12 cellular contexts compared by ENCODE assay signal in genomic region chr14:34580381-34580780, GRCh38.
"Had no signal": no experiment of that assay in that cellular context is flagged by ENCODE, and none has a peak within 500 bp of the region (broad histone marks: within the 10 kb centered on the region; RNA-seq: fewer than 3 reads in every experiment).

No MANE protein-coding gene starts in this region.

- H3K27ac ChIP-seq: right atrium auricular region, WERI-Rb-1 had no signal

- H3K4me1 ChIP-seq: right atrium auricular region had no signal

- H3K27ac Mint-ChIP-seq: activated CD4-positive, alpha-beta T cell treated with anti-CD3 and anti-CD28 coated beads for 36 hours; activated T-cell treated with anti-CD3 and anti-CD28 coated beads, Interleukin-2, amount 50 U/mL, for 72 hours; brain had no signal

- H3K9me3 Mint-ChIP-seq: activated T-cell treated with anti-CD3 and anti-CD28 coated beads, Interleukin-2, amount 50 U/mL, for 72 hours; brain; naive B cell had no signal

- H3K27me3 ChIP-seq: right atrium auricular region had no signal

- H3K9me3 ChIP-seq: right atrium auricular region had no signal

- H3K4me3 ChIP-seq: lung, right atrium auricular region had no signal

- DNase-seq: activated CD4-positive, alpha-beta T cell treated with anti-CD3 and anti-CD28 coated beads for 36 hours; activated naive CD4-positive, alpha-beta T cell treated with Interleukin-2 at 50 U/mL for 16 hours; activated T-cell treated with anti-CD3 and anti-CD28 coated beads, Interleukin-2, amount 50 U/mL, for 72 hours; amniotic stem cell; naive B cell; stimulated activated CD4-positive, alpha-beta T cell treated with anti-CD3 and anti-CD28 coated beads, Interleukin-1b, Interleukin-23, amount 100 ng/mL, for 48 hours; stimulated activated naive CD4-positive, alpha-beta T cell; T1000; WERI-Rb-1 had no signal

- H3K4me3 Mint-ChIP-seq: activated CD4-positive, alpha-beta T cell treated with anti-CD3 and anti-CD28 coated beads for 36 hours; activated T-cell treated with anti-CD3 and anti-CD28 coated beads, Interleukin-2, amount 50 U/mL, for 72 hours; brain had no signal

- H3K27me3 Mint-ChIP-seq: activated CD4-positive, alpha-beta T cell treated with anti-CD3 and anti-CD28 coated beads for 36 hours; brain; naive B cell had no signal

- H3K4me1 Mint-ChIP-seq: activated CD4-positive, alpha-beta T cell treated with anti-CD3 and anti-CD28 coated beads for 36 hours; brain; naive B cell had no signal
